ENCODE assay signal across 8 cellular contexts in genomic region chr6:110877154-110877564, GRCh38. TPM values are rescaled to one million over a fixed set of nuclear protein-coding genes. Genes with fewer than 3 reads are reported as not detected.
A peak's percentile ranks its signal among the peaks of the same experiment; 100 is the strongest.
DNase-seq lines count a peak whose midpoint lies in the region; ATAC-seq and TF ChIP-seq lines count a peak whose summit lies in the region.

No MANE protein-coding gene starts in this region.

- no peaks in the 10 kb centered on the region for H3K27me3 Mint-ChIP-seq in naive thymus-derived CD4-positive, alpha-beta T cell

- H3K36me3 ChIP-seq in naive thymus-derived CD4-positive, alpha-beta T cell (ENCODE audit: control insufficient read depth in 2 of 3, insufficient read depth in 3 of 3, low read length in 3 of 3), result peaks cover 0 to 9% (median 0%) of the 10 kb centered on the region in 3 experiments

- H3K27me3 ChIP-seq in naive thymus-derived CD4-positive, alpha-beta T cell (ENCODE audit: control insufficient read depth in 2 of 2, insufficient read depth in 2 of 2, low read length in 2 of 2), result no peaks in the 10 kb centered on the region

- in situ Hi-C loops in KBM-7 (cut with MboI; ENCODE audit: low pct_unique_long_range_greater_than_20kb, low sequenced_read_pairs), result loop anchor here (25.0 kb wide), 1 partner anchor 190 kb away; no protein-coding TSS in a partner anchor

- H3K4me1 Mint-ChIP-seq in naive thymus-derived CD4-positive, alpha-beta T cell, result peaks cover 38 to 58% (median 55%) of the 10 kb centered on the region in 7 donors

- H3K4me3 ChIP-seq in AG10803 (ENCODE audit: low read length), result peak overlapping the region; percentile 83
- peak overlapping the region; percentile 87 for H3K4me3 ChIP-seq in Jurkat, Clone E6-1 (ENCODE audit: low read length)
- H3K4me3 ChIP-seq in naive thymus-derived CD4-positive, alpha-beta T cell (ENCODE audit: low read length), result peak overlapping the region; percentile 99

- peaks cover 0 to 5% (median 0%) of the 10 kb centered on the region in 5 donors for H3K36me3 Mint-ChIP-seq in naive thymus-derived CD4-positive, alpha-beta T cell

- H3K9me3 Mint-ChIP-seq in naive thymus-derived CD4-positive, alpha-beta T cell, result peaks cover 0 to 5% (median 0%) of the 10 kb centered on the region in 11 donors

- intact Hi-C loops in naive thymus-derived CD4-positive, alpha-beta T cell (cut with micrococcal nuclease), result loop anchor here (2.0 to 10.0 kb wide), 8 partner anchors 14 to 1862 kb away; partner anchors contain the start of genes CD164 (in 1 of the 2), CDC40 (in 1 of the 2), PPIL6 (in 1 of the 2) and SMPD2 (in 1 of the 2)

- peak overlapping the region in 8 of 9 donors; percentile 89 to 100 (median 94) for H3K27ac Mint-ChIP-seq in naive thymus-derived CD4-positive, alpha-beta T cell

- CTCF ChIA-PET in naive thymus-derived CD4-positive, alpha-beta T cell (lab: Charles Lee), result interaction anchor here (0.6 to 4.0 kb wide), 6 partner anchors 21 to 195 kb away, joined by 3 to 33 read pairs (median 4); partner anchors contain the start of gene CDK19

- DNase-seq in AG10803 (ENCODE audit: low read depth), result no peak
- DNase-seq in Jurkat, Clone E6-1 (ENCODE audit: low read depth, low spot score), result no peak
- no peak for DNase-seq in caudate nucleus (lab: John Stamatoyannopoulos, UW)
- DNase-seq in naive thymus-derived CD4-positive, alpha-beta T cell, result no peak
- DNase-seq in KBM-7, result no peak
- no peak for DNase-seq in NCI-H2081 (lab: John Stamatoyannopoulos, UW)
- no peak for DNase-seq in NCI-H1436 treated with DMSO at 0.1 percent for 48 hours (lab: John Stamatoyannopoulos, UW)
- no peak for DNase-seq in COLO829 (ENCODE audit: low spot score)

- ATAC-seq in naive thymus-derived CD4-positive, alpha-beta T cell, result no peak

- H3K4me3 Mint-ChIP-seq in naive thymus-derived CD4-positive, alpha-beta T cell, result peak overlapping the region in 9 of 10 donors; percentile 92 to 99 (median 97)

- H3K9me3 ChIP-seq in naive thymus-derived CD4-positive, alpha-beta T cell (ENCODE audit: control insufficient read depth in 2 of 3, low read length in 3 of 3), result no peaks in the 10 kb centered on the region

- no peak for TF ChIP-seq CTCF in AG10803 (conservative IDR thresholded peaks at IDR 0.05; ENCODE audit: low read length)

- peak overlapping the region; percentile 61 for H3K27ac ChIP-seq in caudate nucleus (ENCODE audit: low read depth, low read length)
- H3K27ac ChIP-seq in naive thymus-derived CD4-positive, alpha-beta T cell (ENCODE audit: low read depth, low read length), result peak overlapping the region; percentile 73

- peaks cover 53 to 54% of the 10 kb centered on the region in 2 donors for H3K4me1 ChIP-seq in naive thymus-derived CD4-positive, alpha-beta T cell (ENCODE audit: control insufficient read depth in 2 of 2, insufficient read depth in 2 of 2, low read length in 2 of 2)

- POLR2A ChIA-PET in naive thymus-derived CD4-positive, alpha-beta T cell (lab: Charles Lee), result interaction anchor here (0.9 to 10.5 kb wide), 8 partner anchors 9 to 210 kb away, joined by 3 to 413 read pairs (median 6); partner anchors contain the start of genes CDK19, GTF3C6, RPF2 and SLC16A10

RNA-seq across cellular contexts. Expression of gene AMD1, which starts 2.6 kb away (rescaled TPM):
- 95.7 TPM for polyA plus RNA-seq in Jurkat, Clone E6-1 (2012; ENCODE audit: insufficient read depth, insufficient read length)
- 100 to 1,000 TPM in 2 of 5 experiments, 10 to 100 TPM in 3; 61.1 to 105 (median 73.8) TPM for total RNA-seq in naive thymus-derived CD4-positive, alpha-beta T cell
- polyA plus RNA-seq in naive thymus-derived CD4-positive, alpha-beta T cell, result 10 to 100 TPM; 54.9 to 55.4 TPM
